Comparison of ENCODE assay signal across 13 cellular contexts in the genomic region with DNA sequence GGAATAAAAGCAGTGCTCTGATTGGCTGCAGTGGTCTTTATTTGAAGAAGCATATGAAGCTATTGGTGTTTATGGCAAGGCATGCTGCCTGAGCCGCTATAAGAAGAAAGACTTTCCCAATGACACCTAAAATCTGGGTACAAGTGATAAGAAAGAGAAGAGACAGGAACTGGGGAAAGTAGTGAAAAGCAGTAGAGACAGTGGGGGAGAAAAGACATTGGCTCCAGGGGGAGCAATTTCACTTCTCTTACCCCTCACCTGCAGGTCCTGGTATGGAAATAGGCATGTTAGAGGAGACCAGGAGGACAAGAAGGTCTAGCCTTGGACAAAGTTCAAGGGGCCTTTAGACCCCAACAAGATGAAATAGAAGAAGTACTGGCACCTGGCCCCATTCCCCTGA. TPM values are rescaled to one million over a fixed set of nuclear protein-coding genes. Genes with fewer than 3 reads are reported as not detected.
DNase-seq lines count a peak whose midpoint lies in the region; ATAC-seq and TF ChIP-seq lines count a peak whose summit lies in the region.
"Had no signal": no experiment of that assay in that cellular context is flagged by ENCODE, and none has a peak within 500 bp of the region (broad histone marks: within the 10 kb centered on the region; RNA-seq: fewer than 3 reads in every experiment).

No MANE protein-coding gene starts in this region.

- CTCF ChIA-PET in OCI-LY7 (lab: Charles Lee; ENCODE audit: unreplicated experiment), result no interaction called here

- no peaks in the 10 kb centered on the region for H3K27me3 ChIP-seq in CD4-positive, CD25-positive, alpha-beta regulatory T cell (ENCODE audit: control insufficient read depth, insufficient read depth, low read length)
- no peaks in the 10 kb centered on the region for H3K27me3 ChIP-seq in foreskin keratinocyte
- H3K27me3 ChIP-seq: esophagus muscularis mucosa, ovary, vagina had no signal

- no TSS peak for BruUV-seq in OCI-LY7 (replicated peaks; lab: Mats Ljungman, UMichigan)

- no peak overlapping the region for H3K4me3 ChIP-seq in CD4-positive, CD25-positive, alpha-beta regulatory T cell (ENCODE audit: low read depth, low read length)
- no peak overlapping the region for H3K4me3 ChIP-seq in OCI-LY7 (ENCODE audit: low read depth, low read length, poor library complexity, severe bottlenecking)
- H3K4me3 ChIP-seq: esophagus muscularis mucosa, ovary, vagina had no signal

- H3K27ac ChIP-seq in CD4-positive, CD25-positive, alpha-beta regulatory T cell (ENCODE audit: insufficient read depth, low read length, poor library complexity, severe bottlenecking), result no peak overlapping the region
- H3K27ac ChIP-seq in OCI-LY7 (ENCODE audit: low read depth, low read length, poor library complexity, severe bottlenecking) (no peak overlapping the region), foreskin keratinocyte (no peak overlapping the region)
- H3K27ac ChIP-seq: esophagus muscularis mucosa, ovary, vagina had no signal

- POLR2A ChIA-PET in OCI-LY7 (lab: Charles Lee), result interaction anchor here (0.7 kb wide), 1 partner anchor 127 kb away, joined by 3 read pairs; no protein-coding TSS in a partner anchor

- H3K36me3 Mint-ChIP-seq in CD4-positive, CD25-positive, alpha-beta regulatory T cell, result peaks cover 3% of the 10 kb centered on the region

- ATAC-seq in CD4-positive, CD25-positive, alpha-beta regulatory T cell (ENCODE audit: low read depth in 2 of 2), result no peak
- ATAC-seq in foreskin keratinocyte, result no peak
- no peak for ATAC-seq in GM19328 (IDR thresholded peaks at IDR 0.05; ENCODE audit: unreplicated experiment)
- ATAC-seq in HG03457 (IDR thresholded peaks at IDR 0.05; ENCODE audit: unreplicated experiment), result no peak

- peak overlapping the region in 1 of 4 donors; percentile 3 for H3K4me3 Mint-ChIP-seq in CD4-positive, CD25-positive, alpha-beta regulatory T cell
- H3K4me3 Mint-ChIP-seq: activated CD4-positive, alpha-beta T cell treated with anti-CD3 and anti-CD28 coated beads, Interleukin-2, amount 10 ng/mL, durations not matched to agents 7 days and 5 days had no signal

- H3K9me3 Mint-ChIP-seq in CD4-positive, CD25-positive, alpha-beta regulatory T cell, result no peaks in the 10 kb centered on the region
- H3K9me3 Mint-ChIP-seq: activated CD4-positive, alpha-beta T cell treated with anti-CD3 and anti-CD28 coated beads, Interleukin-2, amount 10 ng/mL, durations not matched to agents 7 days and 5 days had no signal

- peaks cover 46% of the 10 kb centered on the region for H3K4me1 ChIP-seq in CD4-positive, CD25-positive, alpha-beta regulatory T cell (ENCODE audit: control insufficient read depth, insufficient read depth, low read length, poor library complexity, severe bottlenecking)
- H3K4me1 ChIP-seq in OCI-LY7 (ENCODE audit: insufficient read depth, low read length, poor library complexity, severe bottlenecking), result no peaks in the 10 kb centered on the region
- H3K4me1 ChIP-seq in foreskin keratinocyte, result peaks cover 3% of the 10 kb centered on the region
- H3K4me1 ChIP-seq: vagina had no signal

- intact Hi-C loops in OCI-LY7 (cut with micrococcal nuclease; ENCODE audit: unreplicated experiment), result no loop called here

- H3K27me3 Mint-ChIP-seq in CD4-positive, CD25-positive, alpha-beta regulatory T cell, result no peaks in the 10 kb centered on the region
- H3K27me3 Mint-ChIP-seq: activated CD4-positive, alpha-beta T cell treated with anti-CD3 and anti-CD28 coated beads, Interleukin-2, amount 10 ng/mL, durations not matched to agents 7 days and 5 days had no signal

- no peaks in the 10 kb centered on the region for H3K36me3 ChIP-seq in CD4-positive, CD25-positive, alpha-beta regulatory T cell (ENCODE audit: control insufficient read depth, insufficient read depth, low read length)
- no peaks in the 10 kb centered on the region for H3K36me3 ChIP-seq in OCI-LY7 (ENCODE audit: insufficient read depth, low read length)
- H3K36me3 ChIP-seq: esophagus muscularis mucosa, ovary, vagina had no signal

- peak in 1 of 3 donors; percentile 41 for DNase-seq in CD4-positive, CD25-positive, alpha-beta regulatory T cell
- DNase-seq in GM13976 (ENCODE audit: low spot score), result peak; percentile 7
- no peak for DNase-seq in OCI-LY7 (ENCODE audit: low spot score)
- DNase-seq in foreskin keratinocyte, result no peak
- DNase-seq in NCI-H226, result no peak
- DNase-seq in NK-92 (lab: John Stamatoyannopoulos, UW; ENCODE audit: unreplicated experiment), result no peak
- DNase-seq: activated CD4-positive, alpha-beta T cell treated with anti-CD3 and anti-CD28 coated beads, Interleukin-2, amount 10 ng/mL, durations not matched to agents 7 days and 5 days; NCI-H1092 treated with DMSO at 0.1 percent for 48 hours; ovary had no signal

- no peaks in the 10 kb centered on the region for H4K20me1 ChIP-seq in OCI-LY7 (ENCODE audit: insufficient read depth, low read length)

- no peak overlapping the region for H3K4me2 ChIP-seq in OCI-LY7 (ENCODE audit: low read length)

- H3K27ac Mint-ChIP-seq in CD4-positive, CD25-positive, alpha-beta regulatory T cell, result peak overlapping the region; percentile 17 to 54 (median 21)
- H3K27ac Mint-ChIP-seq: activated CD4-positive, alpha-beta T cell treated with anti-CD3 and anti-CD28 coated beads, Interleukin-2, amount 10 ng/mL, durations not matched to agents 7 days and 5 days had no signal

- in situ Hi-C loops in GM13976 (cut with MboI; ENCODE audit: low sequenced_read_pairs, unreplicated experiment), result no loop called here

- H3K4me1 Mint-ChIP-seq in CD4-positive, CD25-positive, alpha-beta regulatory T cell, result peaks cover 46 to 96% (median 84%) of the 10 kb centered on the region in 4 donors

- TF ChIP-seq CTCF in GM13976 (IDR thresholded peaks at IDR 0.05; ENCODE audit: borderline replicate concordance, control extremely low read depth, extremely low read depth, insufficient read depth, missing control alignments), result peak; percentile 26
- TF ChIP-seq CTCF in OCI-LY7 (conservative IDR thresholded peaks at IDR 0.05; ENCODE audit: low read length), result 0 out of 2 replicates have a peak, but pooled peaks have one; percentile 18
- TF ChIP-seq CTCF in foreskin keratinocyte (conservative IDR thresholded peaks at IDR 0.05), result peak; percentile 35

- H3K9me3 ChIP-seq in CD4-positive, CD25-positive, alpha-beta regulatory T cell (ENCODE audit: control insufficient read depth in 2 of 2, low read length in 2 of 2), result no peaks in the 10 kb centered on the region
- H3K9me3 ChIP-seq in OCI-LY7 (ENCODE audit: low read length), result no peaks in the 10 kb centered on the region
- H3K9me3 ChIP-seq: esophagus muscularis mucosa, ovary, vagina had no signal

- no peaks in the 10 kb centered on the region for H3K9me2 ChIP-seq in OCI-LY7 (ENCODE audit: insufficient read depth, low read length)

- H2AFZ ChIP-seq in OCI-LY7 (ENCODE audit: low read length), result no peak overlapping the region

- H3K79me2 ChIP-seq in OCI-LY7 (ENCODE audit: insufficient read depth, low read depth, low read length), result no peaks in the 10 kb centered on the region

RNA-seq across cellular contexts. Expression of a gene that starts 47.1 kb away (rescaled TPM):
- 37.8 TPM for total RNA-seq in CD4-positive, CD25-positive, alpha-beta regulatory T cell
- polyA plus RNA-seq in CD4-positive, CD25-positive, alpha-beta regulatory T cell, result 10 to 100 TPM; 17.3 to 21.3 (median 19.2) TPM
- 0.03 and 0.08 TPM in 2 replicates for total RNA-seq in OCI-LY7 (2014; rRNA removed; shearing (Covaris generic))
- total RNA-seq in OCI-LY7 (2022) (not detected in 2 replicates), foreskin keratinocyte (not detected in 2 replicates)
- polyA plus RNA-seq in foreskin keratinocyte, result not detected in 2 replicates

Comparison
In these comparisons a context has a peak if more than half of its experiments do, and no peak if none do; other contexts are left out.
1. RNA of a gene that starts 47.1 kb away (total RNA-seq): 37.8 TPM in CD4-positive, CD25-positive, alpha-beta regulatory T cell (single experiment); 0.03 to 0.08 TPM in OCI-LY7 and not detected in foreskin keratinocyte; every median in the first group is over 10 times any median in the second.
2. Peak in every context shown above with its lines, with median percentiles within 50 percentile points of each other: CTCF ChIP-seq.